8 cellular contexts compared by ENCODE assay signal in the genomic region with DNA sequence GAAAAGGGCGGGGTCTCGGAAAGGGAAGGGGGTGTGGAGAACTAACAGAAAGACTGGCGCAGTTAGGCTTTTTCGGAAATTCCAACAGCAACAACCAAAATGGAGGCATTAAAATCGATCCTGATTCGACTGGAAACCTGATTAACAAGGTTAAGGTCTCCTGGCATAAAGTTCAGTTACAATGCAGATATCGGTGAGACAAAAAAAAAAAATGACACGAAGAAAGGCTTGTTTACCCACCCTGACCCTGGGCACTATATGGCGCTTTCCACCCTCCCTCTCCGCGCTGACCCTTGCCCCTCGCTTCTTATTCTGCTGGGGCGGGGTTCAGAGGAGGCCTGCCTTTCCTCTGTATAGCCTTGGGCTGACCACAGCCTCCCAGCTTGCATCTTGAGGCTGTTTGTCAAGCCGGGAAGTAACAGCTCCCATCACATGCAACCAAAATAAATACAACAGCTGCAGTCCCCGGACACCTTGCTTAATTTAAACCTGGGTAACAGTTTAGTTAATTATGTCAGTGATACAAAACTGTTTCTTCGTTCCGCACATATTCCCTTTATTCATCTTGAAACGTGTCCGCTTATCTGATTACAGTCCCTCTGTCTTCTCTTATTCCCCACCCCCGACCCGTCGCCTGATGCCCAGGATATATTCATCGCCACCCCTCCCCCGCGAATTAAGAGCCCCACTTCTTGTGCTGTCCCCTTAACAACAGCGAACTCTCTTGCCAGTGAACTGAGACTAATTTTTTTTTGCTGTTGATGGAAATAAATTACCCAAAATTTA. TPM values are rescaled to one million over a fixed set of nuclear protein-coding genes. Genes with fewer than 3 reads are reported as not detected.
DNase-seq lines count a peak whose midpoint lies in the region; ATAC-seq and TF ChIP-seq lines count a peak whose summit lies in the region.

No MANE protein-coding gene starts in this region.

- peak; percentile 33 for TF ChIP-seq POLR2A in GM10847 (IDR thresholded peaks at IDR 0.05; ENCODE audit: extremely low read depth, insufficient read length)

- intact Hi-C loops in dorsolateral prefrontal cortex (cut with DNase I) = loop anchor here (1.0 to 2.0 kb wide), 2 partner anchors 58 to 279 kb away; partner anchors contain the start of gene MAN2A1 (in 2 of the 2)
- intact Hi-C loops in left lung (cut with DNase I) = no loop called here

- peaks cover 9 to 40% of the 10 kb centered on the region in 2 donors for H3K4me1 ChIP-seq in left lung

- H3K27me3 ChIP-seq in dorsolateral prefrontal cortex (no peaks in the 10 kb centered on the region), left lung (no peaks in the 10 kb centered on the region)

- ATAC-seq in HG02571 (IDR thresholded peaks at IDR 0.05; ENCODE audit: unreplicated experiment) = peak; percentile 14
- ATAC-seq in left lung = peak; percentile 57

- H3K4me3 ChIP-seq in dorsolateral prefrontal cortex = peak overlapping the region; percentile 66 to 98 (median 86)
- peak overlapping the region; percentile 37 to 83 for H3K4me3 ChIP-seq in left lung

- peak overlapping the region; percentile 84 to 100 (median 99) for H3K27ac ChIP-seq in dorsolateral prefrontal cortex
- H3K27ac ChIP-seq in left lung = peak overlapping the region; percentile 99 to 100

- no peaks in the 10 kb centered on the region for H3K9me3 ChIP-seq in left lung

- H3K36me3 ChIP-seq in left lung = no peaks in the 10 kb centered on the region

- TF ChIP-seq CTCF in dorsolateral prefrontal cortex (IDR thresholded peaks at IDR 0.05 in 54 of 56, conservative IDR thresholded peaks at IDR 0.05 in 2 of 56; ENCODE audit: low read depth in 1 of 56, partially characterized antibody in 56 of 56) (peak in 4 of 56 donors; percentile 1 to 13 (median 4)), left lung (IDR thresholded peaks at IDR 0.05) (no peak)

- DNase-seq in NCI-H2196 (lab: John Stamatoyannopoulos, UW; ENCODE audit: unreplicated experiment) (peak; percentile 62), dorsolateral prefrontal cortex (peak; percentile 35 to 68 (median 59)), left lung (peak; percentile 84 to 87), HuH-7.5 (ENCODE audit: low spot score) (no peak)
- peak; percentile 15 to 27 for DNase-seq in activated CD4-positive, alpha-beta T cell treated with anti-CD3 and anti-CD28 coated beads for 4 hours
- peak; percentile 38 for DNase-seq in stimulated activated CD4-positive, alpha-beta T cell treated with anti-CD3 and anti-CD28 coated beads, Interleukin-4, amount 100 ng/mL, for 24 hours

RNA-seq across cellular contexts. Expression of gene PJA2, which starts 0.8 kb away (rescaled TPM):
- 100 to 1,000 TPM; 116 to 427 (median 298) TPM for total RNA-seq in dorsolateral prefrontal cortex
- 10 to 100 TPM; 81.4 to 83.7 TPM for total RNA-seq in left lung

Comparison
In these comparisons a context has a peak if more than half of its experiments do, and no peak if none do; other contexts are left out.
1. intact Hi-C loops: an anchor here in dorsolateral prefrontal cortex (1.0 to 2.0 kb wide); none called in left lung.